Comparison of ENCODE assay signal across 8 cellular contexts in genomic region chr1:1020000-1020404, GRCh38. TPM values are rescaled to one million over a fixed set of nuclear protein-coding genes. Genes with fewer than 3 reads are reported as not detected.
DNase-seq lines count a peak whose midpoint lies in the region; ATAC-seq and TF ChIP-seq lines count a peak whose summit lies in the region.

Gene AGRN (plus strand): TSS chr1:1020120. CDS start chr1:1020173, 53 bp downstream.

- H3K27me3 ChIP-seq in Loucy (ENCODE audit: insufficient read depth, low read length, poor library complexity, severe bottlenecking) (no peaks in the 10 kb centered on the region), liver (ENCODE audit: control insufficient read depth in 4 of 4, insufficient read depth in 4 of 4, low read length in 3 of 4) (no peaks in the 10 kb centered on the region)

- no peaks in the 10 kb centered on the region for H3K9me2 ChIP-seq in Loucy (replicated peaks; ENCODE audit: low read depth, low read length)

- WGBS in liver: under 1% methylated on average over 57 of the region's 58 CpGs

- no peaks in the 10 kb centered on the region for H3K36me3 ChIP-seq in Loucy (ENCODE audit: insufficient read depth, low read length)
- H3K36me3 ChIP-seq in liver (ENCODE audit: control insufficient read depth in 4 of 4, insufficient read depth in 3 of 4, low read depth in 1 of 4, low read length in 3 of 4): no peaks in the 10 kb centered on the region

- ATAC-seq in GM21786 (IDR thresholded peaks at IDR 0.05; ENCODE audit: unreplicated experiment): peak; percentile 21

- TF ChIP-seq CTCF in GM12865 (IDR thresholded peaks at IDR 0.05; ENCODE audit: insufficient read depth, low read depth, low read length, missing control alignments) (no peak), Loucy (conservative IDR thresholded peaks at IDR 0.05; ENCODE audit: low read length) (no peak), liver (IDR thresholded peaks at IDR 0.05; ENCODE audit: low read depth, low read length, missing input control) (no peak)

- H3K4me1 ChIP-seq in Loucy (ENCODE audit: insufficient read depth, low read length, poor library complexity, severe bottlenecking): peaks cover 15% of the 10 kb centered on the region
- H3K4me1 ChIP-seq in liver (ENCODE audit: control insufficient read depth in 4 of 4, insufficient read depth in 4 of 4, low read length in 3 of 4): peaks cover 3 to 10% (median 7%) of the 10 kb centered on the region in 4 donors

- TF ChIP-seq RAD21 in liver (IDR thresholded peaks at IDR 0.05): no peak

- H3K9me3 ChIP-seq in Loucy (ENCODE audit: insufficient read depth, low read depth, low read length) (no peaks in the 10 kb centered on the region), liver (ENCODE audit: control insufficient read depth in 4 of 4, low read length in 3 of 4) (no peaks in the 10 kb centered on the region)

- H3K4me3 ChIP-seq in GM12865 (ENCODE audit: low read depth, low read length): peak within 1 kb of the TSS; percentile 63
- H3K4me3 ChIP-seq in Loucy (ENCODE audit: low read length, poor library complexity, severe bottlenecking): peak within 1 kb of the TSS; percentile 72
- peak within 1 kb of the TSS; percentile 65 to 91 (median 77) for H3K4me3 ChIP-seq in liver (ENCODE audit: low read depth in 1 of 3, low read length in 3 of 3)

- H3K4me2 ChIP-seq in Loucy (ENCODE audit: low read depth, low read length, poor library complexity, severe bottlenecking): peak within 1 kb of the TSS; percentile 67

- H3K27ac ChIP-seq in caudate nucleus (ENCODE audit: low read depth, low read length): peak within 1 kb of the TSS; percentile 70
- H3K27ac ChIP-seq in liver (ENCODE audit: low read depth in 1 of 2, low read length in 2 of 2): peak within 1 kb of the TSS; percentile 31 to 35
- H3K27ac ChIP-seq in temporal lobe (ENCODE audit: low read depth, low read length): no peak within 1 kb of the TSS

- H4K20me1 ChIP-seq in Loucy (ENCODE audit: insufficient read depth, low read length, poor library complexity, severe bottlenecking): peaks cover 9% of the 10 kb centered on the region

- no peaks in the 10 kb centered on the region for H3K79me2 ChIP-seq in Loucy (ENCODE audit: insufficient read depth, low read length)

- DNase-seq in GM12865 (ENCODE audit: low read depth): no peak
- peak in 9 of 61 donors; percentile 32 to 74 (median 59) for DNase-seq in caudate nucleus (lab: John Stamatoyannopoulos, UW)
- no peak for DNase-seq in stimulated activated CD4-positive, alpha-beta T cell treated with anti-CD3 and anti-CD28 coated beads, Interleukin-4, amount 100 ng/mL, for 24 hours
- no peak for DNase-seq in dedifferentiated amniotic fluid mesenchymal stem cell (ENCODE audit: extremely low spot score)

- H3K9ac ChIP-seq in Loucy (ENCODE audit: low read depth, low read length, poor library complexity, severe bottlenecking): peak within 1 kb of the TSS; percentile 72
- no peak within 1 kb of the TSS for H3K9ac ChIP-seq in liver (ENCODE audit: low read depth in 1 of 2, low read length in 2 of 2)

- peak within 1 kb of the TSS; percentile 43; the same call in 1 of the 2 replicates for H2AFZ ChIP-seq in Loucy (ENCODE audit: low read length)

- H3F3A ChIP-seq in Loucy (ENCODE audit: low read depth): no peaks in the 10 kb centered on the region

TF ChIP-seq in liver, 16 proteins besides CTCF, POLR2A, EP300 and RAD21:
- TF ChIP-seq REST (IDR thresholded peaks at IDR 0.05) (no peak), NR2F2 (IDR thresholded peaks at IDR 0.05) (no peak), ATF3 (IDR thresholded peaks at IDR 0.05) (no peak), EGR1 (IDR thresholded peaks at IDR 0.05; ENCODE audit: low read depth in 2 of 2) (no peak), SP1 (IDR thresholded peaks at IDR 0.05) (no peak), YY1 (IDR thresholded peaks at IDR 0.05) (no peak), HNF4G (IDR thresholded peaks at IDR 0.05) (no peak), FOXA2 (IDR thresholded peaks at IDR 0.05) (no peak), RXRA (IDR thresholded peaks at IDR 0.05) (no peak)

RNA-seq across cellular contexts. Expression of gene AGRN, which starts in this region (rescaled TPM):
- total RNA-seq in liver (10 to 100 TPM; 15.7 to 22.4 TPM), temporal lobe (63.9 TPM)
- polyA plus RNA-seq in liver: 10 to 100 TPM in 1 of 2 donors, 1 to 10 TPM in 1; 1.8 to 18.1 TPM
